12 cellular contexts compared by ENCODE assay signal in genomic region chr5:5335708-5336211, GRCh38.
A peak's percentile ranks its signal among the peaks of the same experiment; 100 is the strongest.
DNase-seq lines count a peak whose midpoint lies in the region; ATAC-seq and TF ChIP-seq lines count a peak whose summit lies in the region.
"Had no signal": no experiment of that assay in that cellular context is flagged by ENCODE, and none has a peak within 500 bp of the region (broad histone marks: within the 10 kb centered on the region; RNA-seq: fewer than 3 reads in every experiment).

No MANE protein-coding gene starts in this region.

- TF ChIP-seq CTCF in fibroblast of pulmonary artery (IDR thresholded peaks at IDR 0.05; ENCODE audit: low read length, missing control alignments) (no peak), progenitor cell of endocrine pancreas (IDR thresholded peaks at IDR 0.05; ENCODE audit: unreplicated experiment) (no peak)

- no peak overlapping the region for H3K4me3 Mint-ChIP-seq in progenitor cell of endocrine pancreas (ENCODE audit: low read depth)

- H3K9me3 Mint-ChIP-seq in progenitor cell of endocrine pancreas (ENCODE audit: low read depth) = no peaks in the 10 kb centered on the region

- peaks cover 4% of the 10 kb centered on the region for H3K36me3 Mint-ChIP-seq in progenitor cell of endocrine pancreas (ENCODE audit: insufficient read depth)

- H3K4me1 ChIP-seq in SJSA1 (replicated peaks) = peaks cover 64% of the 10 kb centered on the region

- peak; percentile 82 for DNase-seq in ELR (ENCODE audit: low read depth)
- DNase-seq in SJSA1 (ENCODE audit: low read depth in 1 of 2, low spot score in 2 of 2) = peak; percentile 87 to 92
- DNase-seq in fibroblast of pulmonary artery (ENCODE audit: low read depth) = peak; percentile 36
- DNase-seq in progenitor cell of endocrine pancreas (ENCODE audit: low spot score, unreplicated experiment) = no peak
- DNase-seq in NCI-H1092 (lab: John Stamatoyannopoulos, UW) = no peak
- no peak for DNase-seq in Kasumi-1 (lab: John Stamatoyannopoulos, UW)
- DNase-seq in stimulated activated naive CD8-positive, alpha-beta T cell treated with anti-CD3 and anti-CD28 coated beads, Interleukin-15, Interleukin-2, amounts not matched to agents 100 U/mL and 50 U/mL, for 24 hours = no peak
- DNase-seq: activated CD4-positive, alpha-beta T cell treated with anti-CD3 and anti-CD28 coated beads, Interleukin-2, amount 50 U/mL, for 48 hours; COR-L47; Karpas-422; retina had no signal

- peak overlapping the region; percentile 69 for H3K27ac ChIP-seq in SJSA1

- no peaks in the 10 kb centered on the region for H3K27me3 ChIP-seq in SJSA1 (replicated peaks)

- no peaks in the 10 kb centered on the region for H3K36me3 ChIP-seq in SJSA1

- peak overlapping the region; percentile 84 for H3K27ac Mint-ChIP-seq in progenitor cell of endocrine pancreas

- H3K4me1 Mint-ChIP-seq in progenitor cell of endocrine pancreas (ENCODE audit: low read depth) = peaks cover 42% of the 10 kb centered on the region

- no peaks in the 10 kb centered on the region; the same call in 1 of the 2 replicates for H3K9me3 ChIP-seq in SJSA1 (replicated peaks)

- H3K27me3 Mint-ChIP-seq in progenitor cell of endocrine pancreas = no peaks in the 10 kb centered on the region

- ATAC-seq in stimulated activated naive CD8-positive, alpha-beta T cell treated with anti-CD3 and anti-CD28 coated beads, Interleukin-15, Interleukin-2, amounts not matched to agents 100 U/mL and 50 U/mL, for 24 hours = no peak
- no peak for ATAC-seq in GM18498 (IDR thresholded peaks at IDR 0.05; ENCODE audit: unreplicated experiment)

- H3K4me3 ChIP-seq in SJSA1 (no peak overlapping the region), fibroblast of pulmonary artery (replicated peaks; ENCODE audit: low read depth, low read length) (no peak overlapping the region)

Comparison
In these comparisons a context has a peak if more than half of its experiments do, and no peak if none do; other contexts are left out.
1. DNase-seq: peak in ELR (single experiment), SJSA1 (2 of 2) and fibroblast of pulmonary artery (single experiment); none in progenitor cell of endocrine pancreas (single experiment), NCI-H1092 (single experiment), Kasumi-1 (0 of 2) and stimulated activated naive CD8-positive, alpha-beta T cell treated with anti-CD3 and anti-CD28 coated beads, Interleukin-15, Interleukin-2, amounts not matched to agents 100 U/mL and 50 U/mL, for 24 hours (single experiment).